ENCODE assay signal across 19 cellular contexts in the genomic region with DNA sequence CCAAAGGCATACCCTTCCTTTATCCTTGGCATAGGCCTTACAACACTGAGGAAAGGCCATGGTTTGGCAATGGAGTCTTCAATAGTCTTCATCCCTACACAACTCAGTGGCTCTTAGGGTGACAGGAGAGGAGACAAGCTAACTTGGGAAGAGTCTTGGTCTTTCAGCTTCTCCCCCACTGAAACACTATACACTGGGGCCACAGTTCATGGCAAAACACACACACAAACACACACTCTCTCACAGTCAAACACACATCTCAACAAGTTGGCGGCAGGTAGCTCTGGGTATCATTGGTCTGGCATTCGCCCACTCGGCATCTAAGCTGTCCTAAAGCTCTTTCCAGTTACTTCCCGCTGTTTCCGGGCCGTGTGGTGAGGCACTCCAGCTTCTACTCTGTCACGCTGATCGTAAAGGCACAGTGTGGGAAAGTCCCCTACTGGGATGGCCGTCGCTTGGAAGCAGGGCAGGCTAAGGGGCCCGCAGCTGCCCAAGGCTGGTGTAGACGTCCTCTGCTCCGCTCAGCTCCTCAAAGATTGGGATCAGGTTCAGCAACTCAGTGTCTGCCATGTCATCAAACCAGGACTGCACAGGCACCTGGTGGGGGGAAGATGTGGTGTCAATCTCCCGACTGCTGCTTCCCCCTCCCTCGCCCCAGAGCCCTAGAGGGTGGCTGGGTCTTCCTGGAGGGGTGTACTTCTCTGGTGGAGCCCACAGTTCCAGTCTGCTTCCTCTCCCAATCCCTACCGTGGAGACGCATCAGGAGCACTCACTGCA. TPM values are rescaled to one million over a fixed set of nuclear protein-coding genes. Genes with fewer than 3 reads are reported as not detected.
A peak's percentile ranks its signal among the peaks of the same experiment; 100 is the strongest.
DNase-seq lines count a peak whose midpoint lies in the region; ATAC-seq and TF ChIP-seq lines count a peak whose summit lies in the region.
"Had no signal": no experiment of that assay in that cellular context is flagged by ENCODE, and none has a peak within 500 bp of the region (broad histone marks: within the 10 kb centered on the region; RNA-seq: fewer than 3 reads in every experiment).

No MANE protein-coding gene starts in this region.

- peaks cover 79% of the 10 kb centered on the region for H3K36me3 ChIP-seq in endodermal cell (ENCODE audit: control insufficient read depth, insufficient read depth, low read length)
- no peaks in the 10 kb centered on the region for H3K36me3 ChIP-seq in parathyroid adenoma (ENCODE audit: control insufficient read depth, insufficient read depth, low read length)
- peaks cover 16 to 41% of the 10 kb centered on the region in 2 donors for H3K36me3 ChIP-seq in aorta (ENCODE audit: control insufficient read depth in 1 of 2, insufficient read depth in 2 of 2, low read length in 1 of 2)
- H3K36me3 ChIP-seq in naive thymus-derived CD4-positive, alpha-beta T cell (ENCODE audit: control insufficient read depth in 2 of 3, insufficient read depth in 3 of 3, low read length in 3 of 3) = peaks cover 33 to 82% (median 44%) of the 10 kb centered on the region in 3 experiments

- H3K27me3 ChIP-seq in endodermal cell (ENCODE audit: control insufficient read depth, insufficient read depth, low read length, poor library complexity, severe bottlenecking) = no peaks in the 10 kb centered on the region
- no peaks in the 10 kb centered on the region for H3K27me3 ChIP-seq in parathyroid adenoma (ENCODE audit: control insufficient read depth, insufficient read depth, low read length)
- H3K27me3 ChIP-seq in aorta (ENCODE audit: control insufficient read depth in 1 of 2, insufficient read depth in 2 of 2, low read length in 1 of 2) = no peaks in the 10 kb centered on the region
- H3K27me3 ChIP-seq in naive thymus-derived CD4-positive, alpha-beta T cell (ENCODE audit: control insufficient read depth in 2 of 2, insufficient read depth in 2 of 2, low read length in 2 of 2) = no peaks in the 10 kb centered on the region
- H3K27me3 ChIP-seq: BLaER1, cardiac muscle cell had no signal

- POLR2A ChIA-PET in naive thymus-derived CD4-positive, alpha-beta T cell (lab: Charles Lee) = interaction anchor here (0.7 to 1.8 kb wide), 2 partner anchors 15 to 79 kb away, joined by 3 to 6 read pairs; no protein-coding TSS in a partner anchor

- H3K36me3 Mint-ChIP-seq in T-helper 2 cell treated with Interferon-gamma antibody and Interleukin-4, amounts not matched to agents 5 μg/mL and 100 μg/mL, for 36 hours (ENCODE audit: low read depth) = peaks cover 56% of the 10 kb centered on the region
- peaks cover 61% of the 10 kb centered on the region for H3K36me3 Mint-ChIP-seq in Calu3 (ENCODE audit: insufficient read depth, unreplicated experiment)
- peaks cover 72% of the 10 kb centered on the region for H3K36me3 Mint-ChIP-seq in endodermal cell (ENCODE audit: low read depth)
- H3K36me3 Mint-ChIP-seq in naive thymus-derived CD4-positive, alpha-beta T cell = peaks cover 9 to 45% (median 21%) of the 10 kb centered on the region in 5 donors
- H3K36me3 Mint-ChIP-seq: activated naive CD4-positive, alpha-beta T cell treated with anti-CD3 and anti-CD28 coated beads, Interleukin-2, amount 50 U/mL, for 72 hours had no signal

- peak overlapping the region; percentile 36 for H3K27ac Mint-ChIP-seq in T-helper 2 cell treated with Interferon-gamma antibody and Interleukin-4, amounts not matched to agents 5 μg/mL and 100 μg/mL, for 36 hours
- H3K27ac Mint-ChIP-seq in Calu3 (ENCODE audit: unreplicated experiment) = no peak overlapping the region
- H3K27ac Mint-ChIP-seq in endodermal cell = no peak overlapping the region
- peak overlapping the region in 4 of 9 donors; percentile 39 to 76 (median 68) for H3K27ac Mint-ChIP-seq in naive thymus-derived CD4-positive, alpha-beta T cell
- H3K27ac Mint-ChIP-seq: type B pancreatic cell had no signal

- H3K4me2 ChIP-seq in parathyroid adenoma (ENCODE audit: low read length) = no peak overlapping the region
- H3K4me2 ChIP-seq: BLaER1, smooth muscle cell had no signal

- CTCF ChIA-PET in Calu3 (lab: Charles Lee) = no interaction called here
- CTCF ChIA-PET in naive thymus-derived CD4-positive, alpha-beta T cell (lab: Charles Lee) = interaction anchor here (1.1 to 1.6 kb wide), 2 partner anchors 9 to 80 kb away, joined by 3 to 4 read pairs; no protein-coding TSS in a partner anchor

- H3K9ac ChIP-seq in endodermal cell (ENCODE audit: extremely low read depth, low read length, poor library complexity, severe bottlenecking) = no peak overlapping the region
- no peak overlapping the region for H3K9ac ChIP-seq in parathyroid adenoma
- H3K9ac ChIP-seq: BLaER1 had no signal

- TF ChIP-seq CTCF in Calu3 (IDR thresholded peaks at IDR 0.05; ENCODE audit: unreplicated experiment) (no peak), endodermal cell (conservative IDR thresholded peaks at IDR 0.05) (no peak), parathyroid adenoma (IDR thresholded peaks at IDR 0.05) (no peak)

- H2AFZ ChIP-seq in parathyroid adenoma = no peak overlapping the region

- H3K27ac ChIP-seq in endodermal cell (ENCODE audit: low read depth, low read length) (no peak overlapping the region), parathyroid adenoma (peak overlapping the region; percentile 5), aorta (ENCODE audit: low read depth in 1 of 2, low read length in 2 of 2) (no peak overlapping the region)
- H3K27ac ChIP-seq in naive thymus-derived CD4-positive, alpha-beta T cell (ENCODE audit: low read depth, low read length) = no peak overlapping the region
- H3K27ac ChIP-seq: BLaER1 had no signal

- WGBS in endodermal cell (ENCODE audit: insufficient coverage in 1 of 2, insufficient read length in 1 of 2), 2 experiments = 94 to 97% methylated on average over 13 to 17 of the region's 17 CpGs
- 74% methylated on average over 17 of the region's 17 CpGs for WGBS in aorta, 2 donors

- ATAC-seq in HG03439 (IDR thresholded peaks at IDR 0.05; ENCODE audit: unreplicated experiment) = no peak
- ATAC-seq in aorta (ENCODE audit: low FRiP score) = no peak
- ATAC-seq in naive thymus-derived CD4-positive, alpha-beta T cell = no peak
- ATAC-seq: activated naive CD4-positive, alpha-beta T cell treated with anti-CD3 and anti-CD28 coated beads, Interleukin-2, amount 50 U/mL, for 72 hours had no signal

- no peaks in the 10 kb centered on the region for H3K27me3 Mint-ChIP-seq in T-helper 2 cell treated with Interferon-gamma antibody and Interleukin-4, amounts not matched to agents 5 μg/mL and 100 μg/mL, for 36 hours (ENCODE audit: low read depth)
- H3K27me3 Mint-ChIP-seq in Calu3 (ENCODE audit: unreplicated experiment) (no peaks in the 10 kb centered on the region), endodermal cell (ENCODE audit: insufficient read depth) (no peaks in the 10 kb centered on the region)
- no peaks in the 10 kb centered on the region for H3K27me3 Mint-ChIP-seq in naive thymus-derived CD4-positive, alpha-beta T cell
- H3K27me3 Mint-ChIP-seq: type B pancreatic cell had no signal

- no peak for DNase-seq in T-helper 2 cell treated with Interferon-gamma antibody and Interleukin-4, amounts not matched to agents 5 μg/mL and 100 μg/mL, for 36 hours (ENCODE audit: low spot score)
- DNase-seq in T-helper 2 cell (no peak), Calu3 (no peak), endodermal cell (peak; percentile 44), aorta (no peak)
- DNase-seq in naive thymus-derived CD4-positive, alpha-beta T cell = no peak
- DNase-seq: activated CD4-positive, CD25-positive, alpha-beta regulatory T cell treated with anti-CD3 and anti-CD28 coated beads, Interleukin-2, amount 50 U/mL, for 72 hours; DMS53; GOT3; NCI-H2029 treated with DMSO at 0.1 percent for 48 hours; NCI-H524 treated with DMSO at 0.1 percent for 48 hours; SIG-M5 had no signal

- H3K4me1 ChIP-seq in endodermal cell (ENCODE audit: control insufficient read depth, insufficient read depth, low read length) = no peaks in the 10 kb centered on the region
- H3K4me1 ChIP-seq in parathyroid adenoma = no peaks in the 10 kb centered on the region
- H3K4me1 ChIP-seq in aorta (ENCODE audit: control insufficient read depth in 1 of 2, insufficient read depth in 2 of 2, low read length in 2 of 2) = no peaks in the 10 kb centered on the region
- no peaks in the 10 kb centered on the region for H3K4me1 ChIP-seq in naive thymus-derived CD4-positive, alpha-beta T cell (ENCODE audit: control insufficient read depth in 2 of 2, insufficient read depth in 2 of 2, low read length in 2 of 2)
- H3K4me1 ChIP-seq: BLaER1 had no signal

- no peaks in the 10 kb centered on the region for H3K9me3 Mint-ChIP-seq in T-helper 2 cell treated with Interferon-gamma antibody and Interleukin-4, amounts not matched to agents 5 μg/mL and 100 μg/mL, for 36 hours
- H3K9me3 Mint-ChIP-seq in Calu3 (ENCODE audit: low read depth, unreplicated experiment) = no peaks in the 10 kb centered on the region
- H3K9me3 Mint-ChIP-seq in endodermal cell = no peaks in the 10 kb centered on the region
- H3K9me3 Mint-ChIP-seq in naive thymus-derived CD4-positive, alpha-beta T cell = peaks cover 0 to 1% (median 0%) of the 10 kb centered on the region in 11 donors
- H3K9me3 Mint-ChIP-seq: activated naive CD4-positive, alpha-beta T cell treated with anti-CD3 and anti-CD28 coated beads, Interleukin-2, amount 50 U/mL, for 72 hours; type B pancreatic cell had no signal

- H3K9me3 ChIP-seq in endodermal cell (ENCODE audit: control insufficient read depth, low read length) (no peaks in the 10 kb centered on the region), parathyroid adenoma (ENCODE audit: control insufficient read depth, low read length) (no peaks in the 10 kb centered on the region), aorta (ENCODE audit: control insufficient read depth, low read length) (no peaks in the 10 kb centered on the region)
- no peaks in the 10 kb centered on the region for H3K9me3 ChIP-seq in naive thymus-derived CD4-positive, alpha-beta T cell (ENCODE audit: control insufficient read depth in 2 of 3, low read length in 3 of 3)
- H3K9me3 ChIP-seq: BLaER1 had no signal

- intact Hi-C loops in Calu3 (cut with micrococcal nuclease; ENCODE audit: unreplicated experiment) = no loop called here
- intact Hi-C loops in aorta (cut with DNase I) = no loop called here
- intact Hi-C loops in naive thymus-derived CD4-positive, alpha-beta T cell (cut with micrococcal nuclease) = no loop called here

- H3K4me3 ChIP-seq in endodermal cell (ENCODE audit: low read length) (no peak overlapping the region), parathyroid adenoma (ENCODE audit: low read depth, low read length) (no peak overlapping the region), aorta (ENCODE audit: low read length in 2 of 2) (no peak overlapping the region)
- H3K4me3 ChIP-seq in naive thymus-derived CD4-positive, alpha-beta T cell (ENCODE audit: low read length) = no peak overlapping the region
- H3K4me3 ChIP-seq: BLaER1, cardiac muscle cell, smooth muscle cell had no signal

- H3K4me1 Mint-ChIP-seq in T-helper 2 cell treated with Interferon-gamma antibody and Interleukin-4, amounts not matched to agents 5 μg/mL and 100 μg/mL, for 36 hours (ENCODE audit: low read depth) = no peaks in the 10 kb centered on the region
- H3K4me1 Mint-ChIP-seq in Calu3 (ENCODE audit: low read depth, unreplicated experiment) (peaks cover 9% of the 10 kb centered on the region), endodermal cell (no peaks in the 10 kb centered on the region)
- peaks cover 0 to 17% (median 9%) of the 10 kb centered on the region in 7 donors for H3K4me1 Mint-ChIP-seq in naive thymus-derived CD4-positive, alpha-beta T cell

- BruUV-seq in Calu3 (replicated peaks; lab: Mats Ljungman, UMichigan) = TSS peak; percentile 7

- peaks cover 32% of the 10 kb centered on the region for H3K79me2 ChIP-seq in parathyroid adenoma

- no peak overlapping the region for H3K4me3 Mint-ChIP-seq in T-helper 2 cell treated with Interferon-gamma antibody and Interleukin-4, amounts not matched to agents 5 μg/mL and 100 μg/mL, for 36 hours
- H3K4me3 Mint-ChIP-seq in Calu3 (ENCODE audit: low read depth, unreplicated experiment) = no peak overlapping the region
- no peak overlapping the region for H3K4me3 Mint-ChIP-seq in endodermal cell
- H3K4me3 Mint-ChIP-seq in naive thymus-derived CD4-positive, alpha-beta T cell = no peak overlapping the region
- H3K4me3 Mint-ChIP-seq: type B pancreatic cell had no signal

RNA-seq across cellular contexts. Expression of a gene that starts 4.8 kb away (rescaled TPM):
- total RNA-seq in Calu3 (2022) (6.4 and 7.9 TPM in 2 replicates), endodermal cell (1 to 10 TPM in 1 of 2 donors, under 1 TPM in 1; 0.22 to 1.7 TPM), aorta (10 to 100 TPM; 11.5 to 26.8 TPM)
- polyA plus RNA-seq in endodermal cell (2013, experiment 1 of 2) = 0.68 TPM
- 0.50 TPM for polyA plus RNA-seq in endodermal cell (2013, experiment 2 of 2)
- polyA plus RNA-seq in aorta = 1 to 10 TPM; 5.5 to 7.2 TPM
- total RNA-seq in naive thymus-derived CD4-positive, alpha-beta T cell = 10 to 100 TPM in 2 of 5 experiments, 1 to 10 TPM in 3; 1.7 to 20.3 (median 8.2) TPM
- polyA plus RNA-seq in naive thymus-derived CD4-positive, alpha-beta T cell = under 1 TPM; 0.17 to 0.32 TPM

RNA-seq across cellular contexts. Expression of a gene that starts 23.2 kb away (rescaled TPM):
- total RNA-seq in Calu3 (2022) (117 and 119 TPM in 2 replicates), endodermal cell (100 to 1,000 TPM; 137 to 148 TPM), aorta (100 to 1,000 TPM; 187 to 252 TPM)
- 100 TPM for polyA plus RNA-seq in endodermal cell (2013, experiment 1 of 2)
- 87.4 TPM for polyA plus RNA-seq in endodermal cell (2013, experiment 2 of 2)
- polyA plus RNA-seq in aorta = 10 to 100 TPM; 51.2 to 91.7 TPM
- 100 to 1,000 TPM; 124 to 295 (median 145) TPM for total RNA-seq in naive thymus-derived CD4-positive, alpha-beta T cell
- 100 to 1,000 TPM in 1 of 2 donors, 10 to 100 TPM in 1; 86.9 to 110 TPM for polyA plus RNA-seq in naive thymus-derived CD4-positive, alpha-beta T cell

RNA-seq across cellular contexts. Expression of a gene that starts 40.7 kb away (rescaled TPM):
- total RNA-seq in Calu3 (2022) (47.1 and 49.0 TPM in 2 replicates), endodermal cell (10 to 100 TPM; 37.7 to 39.9 TPM), aorta (10 to 100 TPM; 15.0 to 17.2 TPM)
- polyA plus RNA-seq in endodermal cell (2013, experiment 1 of 2) = 23.3 TPM
- 23.8 TPM for polyA plus RNA-seq in endodermal cell (2013, experiment 2 of 2)
- polyA plus RNA-seq in aorta = 10 to 100 TPM; 21.4 to 22.9 TPM
- 10 to 100 TPM; 17.8 to 34.9 (median 22.3) TPM for total RNA-seq in naive thymus-derived CD4-positive, alpha-beta T cell
- polyA plus RNA-seq in naive thymus-derived CD4-positive, alpha-beta T cell = 10 to 100 TPM; 26.4 to 30.0 TPM

RNA-seq across cellular contexts. Expression of a gene that starts 50.9 kb away (rescaled TPM):
- total RNA-seq in Calu3 (2022) (8.4 TPM in 2 replicates), endodermal cell (1 to 10 TPM; 3.7 to 5.8 TPM), aorta (10 to 100 TPM in 1 of 2 donors, 1 to 10 TPM in 1; 8.4 to 10.9 TPM)
- 5.1 TPM for polyA plus RNA-seq in endodermal cell (2013, experiment 1 of 2)
- polyA plus RNA-seq in endodermal cell (2013, experiment 2 of 2) = 5.2 TPM
- polyA plus RNA-seq in aorta = 1 to 10 TPM; 4.5 to 6.7 TPM
- 1 to 10 TPM; 1.4 to 5.0 (median 2.1) TPM for total RNA-seq in naive thymus-derived CD4-positive, alpha-beta T cell
- 1 to 10 TPM; 3.0 to 3.2 TPM for polyA plus RNA-seq in naive thymus-derived CD4-positive, alpha-beta T cell

RNA-seq across cellular contexts. Expression of a gene that starts 51.4 kb away (rescaled TPM):
- total RNA-seq in Calu3 (2022) (50.5 and 51.8 TPM in 2 replicates), endodermal cell (10 to 100 TPM; 26.1 to 28.7 TPM), aorta (10 to 100 TPM; 15.4 to 16.2 TPM)
- polyA plus RNA-seq in endodermal cell (2013, experiment 1 of 2) = 19.3 TPM
- 22.0 TPM for polyA plus RNA-seq in endodermal cell (2013, experiment 2 of 2)
- 10 to 100 TPM in 1 of 2 donors, 1 to 10 TPM in 1; 9.5 to 16.1 TPM for polyA plus RNA-seq in aorta
- total RNA-seq in naive thymus-derived CD4-positive, alpha-beta T cell = 10 to 100 TPM; 11.8 to 30.9 (median 16.0) TPM
- 10 to 100 TPM; 13.1 to 20.5 TPM for polyA plus RNA-seq in naive thymus-derived CD4-positive, alpha-beta T cell
